Comparison of ENCODE assay signal across 20 cellular contexts in genomic region chr5:93141969-93142368, GRCh38.
"Had no signal": no experiment of that assay in that cellular context is flagged by ENCODE, and none has a peak within 500 bp of the region (broad histone marks: within the 10 kb centered on the region; RNA-seq: fewer than 3 reads in every experiment).

No MANE protein-coding gene starts in this region.

- H3K27me3 ChIP-seq: ascending aorta, breast epithelium, neutrophil had no signal

- H3K36me3 Mint-ChIP-seq: naive thymus-derived CD4-positive, alpha-beta T cell had no signal

- ATAC-seq: activated naive CD8-positive, alpha-beta T cell treated with anti-CD3 and anti-CD28 coated beads, Interleukin-2, amount 50 U/mL, for 24 hours; activated T-helper 17 cell treated with anti-CD3 and anti-CD28 coated beads, Interleukin-2, amount 50 U/mL, for 72 hours; effector memory CD8-positive, alpha-beta T cell; naive thymus-derived CD4-positive, alpha-beta T cell had no signal

- H3K27ac ChIP-seq: ascending aorta, breast epithelium, epithelial cell of prostate, neutrophil, skin epidermis had no signal

- H3K4me3 Mint-ChIP-seq: activated CD4-positive, alpha-beta T cell treated with anti-CD3 and anti-CD28 coated beads, Interleukin-2, amount 10 ng/mL, durations not matched to agents 7 days and 5 days; activated naive CD4-positive, alpha-beta T cell treated with anti-CD3 and anti-CD28 coated beads for 36 hours; activated naive CD8-positive, alpha-beta T cell treated with anti-CD3 and anti-CD28 coated beads, Interleukin-2, amount 50 U/mL, for 24 hours; activated T-helper 17 cell treated with anti-CD3 and anti-CD28 coated beads, Interleukin-2, amount 50 U/mL, for 72 hours; effector memory CD8-positive, alpha-beta T cell; naive thymus-derived CD4-positive, alpha-beta T cell had no signal

- H3K36me3 ChIP-seq: ascending aorta, breast epithelium, neutrophil had no signal

- H3K9me3 ChIP-seq: ascending aorta, breast epithelium, neutrophil had no signal

- H3K27me3 Mint-ChIP-seq: activated CD4-positive, alpha-beta T cell treated with anti-CD3 and anti-CD28 coated beads, Interleukin-2, amount 10 ng/mL, durations not matched to agents 7 days and 5 days; activated naive CD8-positive, alpha-beta T cell treated with anti-CD3 and anti-CD28 coated beads, Interleukin-2, amount 50 U/mL, for 24 hours; effector memory CD8-positive, alpha-beta T cell; naive thymus-derived CD4-positive, alpha-beta T cell had no signal

- H3K4me3 ChIP-seq: ascending aorta, breast epithelium, lung, skin epidermis had no signal

- H3K27ac Mint-ChIP-seq: activated CD4-positive, alpha-beta T cell treated with anti-CD3 and anti-CD28 coated beads, Interleukin-2, amount 10 ng/mL, durations not matched to agents 7 days and 5 days; activated naive CD4-positive, alpha-beta T cell treated with anti-CD3 and anti-CD28 coated beads for 36 hours; activated naive CD8-positive, alpha-beta T cell treated with anti-CD3 and anti-CD28 coated beads, Interleukin-2, amount 50 U/mL, for 24 hours; activated T-helper 17 cell treated with anti-CD3 and anti-CD28 coated beads, Interleukin-2, amount 50 U/mL, for 72 hours; effector memory CD8-positive, alpha-beta T cell; naive thymus-derived CD4-positive, alpha-beta T cell had no signal

- H3K9me3 Mint-ChIP-seq: activated CD4-positive, alpha-beta T cell treated with anti-CD3 and anti-CD28 coated beads, Interleukin-2, amount 10 ng/mL, durations not matched to agents 7 days and 5 days; activated naive CD4-positive, alpha-beta T cell treated with anti-CD3 and anti-CD28 coated beads for 36 hours; activated naive CD8-positive, alpha-beta T cell treated with anti-CD3 and anti-CD28 coated beads, Interleukin-2, amount 50 U/mL, for 24 hours had no signal

- H3K4me1 ChIP-seq: ascending aorta, breast epithelium had no signal

- DNase-seq: activated CD4-positive, alpha-beta T cell treated with anti-CD3 and anti-CD28 coated beads, Interleukin-2, amount 10 ng/mL, durations not matched to agents 7 days and 5 days; activated CD8-positive, alpha-beta memory T cell treated with anti-CD3 and anti-CD28 coated beads for 24 hours; activated naive CD4-positive, alpha-beta T cell treated with anti-CD3 and anti-CD28 coated beads for 36 hours; activated naive CD8-positive, alpha-beta T cell treated with anti-CD3 and anti-CD28 coated beads, Interleukin-2, amount 50 U/mL, for 24 hours; activated T-cell treated with anti-CD3 and anti-CD28 coated beads for 4 hours; dermis blood vessel endothelial cell; effector memory CD8-positive, alpha-beta T cell; islet precursor cell; naive thymus-derived CD4-positive, alpha-beta T cell; stimulated activated CD4-positive, alpha-beta T cell treated with anti-CD3 and anti-CD28 coated beads, Interleukin-4, amount 100 ng/mL, for 24 hours; stimulated activated naive CD4-positive, alpha-beta T cell treated with Interleukin-2 at 50 U/mL for 16 hours; T-helper 2 cell; trophoblast cell had no signal

- H3K4me1 Mint-ChIP-seq: activated CD4-positive, alpha-beta T cell treated with anti-CD3 and anti-CD28 coated beads, Interleukin-2, amount 10 ng/mL, durations not matched to agents 7 days and 5 days; activated naive CD8-positive, alpha-beta T cell treated with anti-CD3 and anti-CD28 coated beads, Interleukin-2, amount 50 U/mL, for 24 hours; activated T-helper 17 cell treated with anti-CD3 and anti-CD28 coated beads, Interleukin-2, amount 50 U/mL, for 72 hours; naive thymus-derived CD4-positive, alpha-beta T cell had no signal
